ENCODE assay signal across 8 cellular contexts in the genomic region with DNA sequence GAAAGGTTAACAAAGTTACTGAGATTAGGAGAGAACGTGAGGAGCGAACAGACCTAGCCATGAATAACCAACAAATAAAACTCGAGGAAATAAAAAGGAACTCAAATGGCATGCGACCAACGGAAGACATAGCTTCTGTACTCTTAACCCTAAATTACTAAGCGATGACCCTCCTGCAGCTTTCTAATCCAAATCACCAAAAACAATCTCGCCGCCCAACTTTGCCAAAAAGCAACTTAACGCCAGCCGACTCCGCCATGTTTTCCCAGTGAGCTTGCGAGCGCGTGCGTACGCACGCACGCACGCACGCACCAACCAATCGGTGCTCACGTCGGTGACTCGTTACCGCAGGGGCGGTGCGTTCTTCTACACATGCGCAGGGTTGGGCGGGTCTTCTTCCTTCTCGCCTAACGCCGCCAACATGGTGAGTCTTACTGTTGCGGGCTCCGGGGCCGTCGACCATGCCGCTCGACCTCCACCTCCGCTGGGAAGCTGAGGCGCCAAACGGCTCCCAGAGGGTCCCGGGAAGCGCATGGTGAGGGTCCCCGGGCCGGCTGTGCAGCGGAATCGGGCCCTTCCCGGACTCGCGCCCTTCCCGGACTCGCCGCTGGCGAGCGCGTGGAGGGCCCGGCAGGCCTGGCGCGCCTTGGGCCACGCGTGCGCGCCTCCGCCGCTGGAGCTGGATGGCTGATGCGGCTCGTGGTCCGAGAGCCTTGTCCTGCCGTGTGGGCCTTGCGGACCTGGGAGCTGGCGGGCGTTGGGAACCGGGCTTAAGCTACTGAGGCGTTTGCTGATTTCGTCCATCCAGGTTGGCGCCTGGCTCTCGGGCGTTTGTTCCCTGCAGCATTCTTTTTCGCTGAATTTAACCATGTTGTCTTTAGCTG. TPM values are rescaled to one million over a fixed set of nuclear protein-coding genes. Genes with fewer than 3 reads are reported as not detected.
DNase-seq lines count a peak whose midpoint lies in the region; ATAC-seq lines count a peak whose summit lies in the region.

A gene (plus strand): TSS at position 400 of the 884 bp plus-strand sequence. CDS start 133 bp downstream, at position 533.

- peak; percentile 62 for ATAC-seq in GM21786 (IDR thresholded peaks at IDR 0.05; ENCODE audit: unreplicated experiment)
- ATAC-seq in naive B cell (ENCODE audit: low read depth in 2 of 2), result peak; percentile 69 to 70
- peak; percentile 90 for ATAC-seq in stimulated activated memory B cell treated with anti-CD40 and anti-IgM and Interleukin-4, amounts not matched to agents 10 μg/mL and 1 μg/mL and 100 μg/mL, for 72 hours

- peaks cover 0 to 4% (median 0%) of the 10 kb centered on the region in 7 donors for H3K9me3 Mint-ChIP-seq in naive B cell
- H3K9me3 Mint-ChIP-seq in stimulated activated memory B cell treated with anti-CD40 and anti-IgM and Interleukin-4, amounts not matched to agents 10 μg/mL and 1 μg/mL and 100 μg/mL, for 72 hours, result peaks cover 3% of the 10 kb centered on the region

- H3K4me3 Mint-ChIP-seq in naive B cell, result peak within 1 kb of the TSS; percentile 87 to 97 (median 93)
- peak within 1 kb of the TSS; percentile 86 for H3K4me3 Mint-ChIP-seq in stimulated activated memory B cell treated with anti-CD40 and anti-IgM and Interleukin-4, amounts not matched to agents 10 μg/mL and 1 μg/mL and 100 μg/mL, for 72 hours

- DNase-seq in DMS79 (lab: John Stamatoyannopoulos, UW) (peak; percentile 70), RPMI7951 (ENCODE audit: low read depth) (peak; percentile 95), fibroblast of gingiva (ENCODE audit: low read depth) (peak; percentile 97), naive B cell (peak; percentile 93)
- DNase-seq in activated T-helper 1 cell treated with anti-CD3 and anti-CD28 coated beads, Interleukin-2, amount 50 U/mL, for 16 hours (ENCODE audit: low read depth in 1 of 2, low spot score in 1 of 2), result peak; percentile 89 to 92

- no peaks in the 10 kb centered on the region for H3K9me3 ChIP-seq in KOPT-K1 (ENCODE audit: insufficient read depth, low read length, poor library complexity, severe bottlenecking)

- H3K36me3 ChIP-seq in KOPT-K1 (ENCODE audit: insufficient read depth, low read length), result peaks cover 43% of the 10 kb centered on the region

- peaks cover 25 to 59% (median 31%) of the 10 kb centered on the region in 3 donors for H3K4me1 Mint-ChIP-seq in naive B cell
- peaks cover 35% of the 10 kb centered on the region for H3K4me1 Mint-ChIP-seq in stimulated activated memory B cell treated with anti-CD40 and anti-IgM and Interleukin-4, amounts not matched to agents 10 μg/mL and 1 μg/mL and 100 μg/mL, for 72 hours

- peak within 1 kb of the TSS; percentile 95 to 99 (median 98) for H3K27ac Mint-ChIP-seq in naive B cell
- peak within 1 kb of the TSS; percentile 90 for H3K27ac Mint-ChIP-seq in stimulated activated memory B cell treated with anti-CD40 and anti-IgM and Interleukin-4, amounts not matched to agents 10 μg/mL and 1 μg/mL and 100 μg/mL, for 72 hours

- H3K27ac ChIP-seq in KOPT-K1 (ENCODE audit: low read depth, low read length, poor library complexity, severe bottlenecking), result peak within 1 kb of the TSS; percentile 77

- peaks cover 0 to 15% of the 10 kb centered on the region in 2 donors for H3K36me3 Mint-ChIP-seq in naive B cell
- H3K36me3 Mint-ChIP-seq in stimulated activated memory B cell treated with anti-CD40 and anti-IgM and Interleukin-4, amounts not matched to agents 10 μg/mL and 1 μg/mL and 100 μg/mL, for 72 hours, result peaks cover 30% of the 10 kb centered on the region

- H3K27me3 Mint-ChIP-seq in naive B cell, result no peaks in the 10 kb centered on the region
- H3K27me3 Mint-ChIP-seq in stimulated activated memory B cell treated with anti-CD40 and anti-IgM and Interleukin-4, amounts not matched to agents 10 μg/mL and 1 μg/mL and 100 μg/mL, for 72 hours, result no peaks in the 10 kb centered on the region

RNA-seq across cellular contexts. Expression of the gene that starts here (rescaled TPM):
- total RNA-seq in RPMI7951 (2014; rRNA removed; shearing (Covaris generic)), result 458 and 469 TPM in 2 replicates
- 1,000 to 10,000 TPM in 2 of 6 donors, 100 to 1,000 TPM in 4; 532 to 1,400 (median 952) TPM for polyA plus RNA-seq in naive B cell (ENCODE audit: low read depth in 6 of 6)

Comparison
In these comparisons a context has a peak if more than half of its experiments do, and no peak if none do; other contexts are left out.
1. Peak in every context shown above with its lines: DNase-seq, ATAC-seq and H3K27ac ChIP-seq.